8 cellular contexts compared by ENCODE assay signal in the genomic region with DNA sequence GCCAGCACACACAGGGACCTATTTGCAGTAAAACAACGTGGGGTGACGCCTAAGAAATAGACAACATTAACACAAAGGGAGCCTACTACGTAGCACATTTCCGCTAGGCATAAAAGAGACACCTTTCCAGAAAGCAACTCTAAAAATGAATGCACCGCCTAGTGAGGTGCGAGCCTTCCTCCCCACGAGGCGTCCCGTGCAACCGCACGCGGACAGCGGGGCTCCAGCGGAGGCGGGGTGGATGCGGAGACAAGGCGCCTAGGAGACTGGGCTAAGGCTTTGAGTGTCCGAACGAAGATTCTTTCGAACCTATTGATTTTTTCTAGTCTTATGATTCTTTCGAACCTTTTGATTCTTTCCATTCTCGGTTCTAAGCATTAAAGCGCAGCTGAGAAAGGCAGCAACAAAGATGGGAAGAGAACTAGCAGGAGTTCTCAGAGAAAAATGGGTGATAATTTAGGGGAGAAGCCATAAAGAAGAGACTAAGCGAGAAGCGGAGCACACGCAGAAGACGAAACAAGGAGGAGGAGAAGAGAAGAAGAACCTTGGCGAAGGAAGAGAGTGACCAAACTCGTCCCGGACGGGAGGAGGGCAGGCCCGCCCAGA. TPM values are rescaled to one million over a fixed set of nuclear protein-coding genes. Genes with fewer than 3 reads are reported as not detected.
DNase-seq lines count a peak whose midpoint lies in the region; ATAC-seq and TF ChIP-seq lines count a peak whose summit lies in the region.

No MANE protein-coding gene starts in this region.

- ATAC-seq in GM21619 (IDR thresholded peaks at IDR 0.05; ENCODE audit: unreplicated experiment): peak; percentile 3
- no peak; the same call in 2 of the 3 replicates for ATAC-seq in RWPE2 (ENCODE audit: low read depth)

- H3K9me3 ChIP-seq in RWPE2 (ENCODE audit: severe bottlenecking): no peaks in the 10 kb centered on the region
- H3K9me3 ChIP-seq in ascending aorta: no peaks in the 10 kb centered on the region
- no peaks in the 10 kb centered on the region for H3K9me3 ChIP-seq in iPS-15b (ENCODE audit: control insufficient read depth, insufficient read depth, low read length)

- no peak for TF ChIP-seq CTCF in RWPE2 (IDR thresholded peaks at IDR 0.05; ENCODE audit: poor library complexity, severe bottlenecking)
- TF ChIP-seq CTCF in ascending aorta (IDR thresholded peaks at IDR 0.05): no peak

- H3K4me1 ChIP-seq in RWPE2 (ENCODE audit: insufficient read depth, poor library complexity, severe bottlenecking): peaks cover 19% of the 10 kb centered on the region
- H3K4me1 ChIP-seq in ascending aorta: peaks cover 0 to 4% of the 10 kb centered on the region in 2 donors
- H3K4me1 ChIP-seq in iPS-15b (ENCODE audit: control insufficient read depth, insufficient read depth, low read length): peaks cover 7% of the 10 kb centered on the region

- H3K9ac ChIP-seq in iPS-15b (ENCODE audit: low read depth, low read length): no peak overlapping the region

- H3K36me3 ChIP-seq in RWPE2 (ENCODE audit: low read depth) (no peaks in the 10 kb centered on the region; the same call in 1 of the 2 replicates), ascending aorta (no peaks in the 10 kb centered on the region), iPS-15b (ENCODE audit: control insufficient read depth, insufficient read depth, low read length) (no peaks in the 10 kb centered on the region)

- intact Hi-C loops in ascending aorta (cut with DNase I): loop anchor here (1.0 to 5.0 kb wide), 6 partner anchors 37 to 447 kb away; partner anchors contain the start of genes CRLF3, GOSR1 and NSRP1

- H3K4me3 ChIP-seq in RWPE2 (ENCODE audit: severe bottlenecking): peak overlapping the region; percentile 71
- peak overlapping the region; percentile 81 to 90 for H3K4me3 ChIP-seq in ascending aorta
- H3K4me3 ChIP-seq in iPS-15b (ENCODE audit: low read depth, low read length): peak overlapping the region; percentile 57

- DNase-seq in RWPE2 (ENCODE audit: low spot score) (no peak), ascending aorta (ENCODE audit: low spot score in 2 of 2) (no peak), SHP77 treated with DMSO at 0.1 percent for 48 hours (lab: John Stamatoyannopoulos, UW) (no peak), NCI-H510A (lab: John Stamatoyannopoulos, UW) (no peak), OCI-M2 (lab: John Stamatoyannopoulos, UW; ENCODE audit: unreplicated experiment) (no peak)
- DNase-seq in stimulated activated CD4-positive, alpha-beta T cell treated with anti-CD3 and anti-CD28 coated beads, Interleukin-15, amount 100 ng/mL, for 48 hours (ENCODE audit: low read depth in 2 of 2): peak; percentile 25 to 49

- H3K27ac ChIP-seq in RWPE2 (ENCODE audit: poor library complexity, severe bottlenecking) (no peak overlapping the region), ascending aorta (peak overlapping the region; percentile 82 to 86)

- H3K27me3 ChIP-seq in RWPE2 (ENCODE audit: insufficient read depth, poor library complexity, severe bottlenecking): no peaks in the 10 kb centered on the region
- no peaks in the 10 kb centered on the region for H3K27me3 ChIP-seq in ascending aorta
- H3K27me3 ChIP-seq in iPS-15b (ENCODE audit: control insufficient read depth, insufficient read depth, low read length): peaks cover 44% of the 10 kb centered on the region

RNA-seq across cellular contexts. Expression of gene CPD, which starts 0.4 kb away (rescaled TPM):
- total RNA-seq in ascending aorta: 141 TPM

RNA-seq across cellular contexts. Expression of gene TMIGD1, which starts 44.4 kb away (rescaled TPM):
- not detected for total RNA-seq in ascending aorta

Comparison
In these comparisons a context has a peak if more than half of its experiments do, and no peak if none do; other contexts are left out.
1. DNase-seq: peak in stimulated activated CD4-positive, alpha-beta T cell treated with anti-CD3 and anti-CD28 coated beads, Interleukin-15, amount 100 ng/mL, for 48 hours (2 of 2); none in RWPE2 (single experiment), ascending aorta (0 of 2), SHP77 treated with DMSO at 0.1 percent for 48 hours (single experiment), NCI-H510A (single experiment) and OCI-M2 (single experiment).
2. Peak in every context shown above with its lines, with median percentiles within 50 percentile points of each other: H3K4me3 ChIP-seq.